ENCODE assay signal across 8 cellular contexts in genomic region chr2:103161456-103162289, GRCh38.
DNase-seq lines count a peak whose midpoint lies in the region; ATAC-seq, FAIRE-seq and TF ChIP-seq lines count a peak whose summit lies in the region.

No MANE protein-coding gene starts in this region.

- peak; percentile 60 for DNase-seq in AG08395 (ENCODE audit: low spot score)
- DNase-seq in GM13976 (ENCODE audit: low spot score) = peak; percentile 46
- DNase-seq in NCI-H345 treated with DMSO at 0.1 percent for 48 hours (lab: John Stamatoyannopoulos, UW; ENCODE audit: unreplicated experiment) = peak; percentile 55
- peak; percentile 52 to 59 (median 57) for DNase-seq in K562 (ENCODE audit: extremely low read depth in 1 of 4, low spot score in 3 of 4)
- peak; percentile 37 for DNase-seq in kidney epithelial cell (ENCODE audit: low read depth)
- peak; percentile 45 for DNase-seq in ureter (ENCODE audit: low spot score)
- DNase-seq in cerebellar nuclear complex (lab: John Stamatoyannopoulos, UW) = no peak

- no peaks in the 10 kb centered on the region for H3K9me1 ChIP-seq in K562 (ENCODE audit: control insufficient read depth, insufficient read depth, low read length)

- H3K36me3 ChIP-seq in K562 (ENCODE audit: control insufficient read depth, insufficient read depth, low read length) (no peaks in the 10 kb centered on the region), kidney epithelial cell (ENCODE audit: control insufficient read depth, insufficient read depth, low read length) (no peaks in the 10 kb centered on the region)

- H3K79me2 ChIP-seq in K562 (ENCODE audit: control insufficient read depth, insufficient read depth, low read length) = no peaks in the 10 kb centered on the region

- intact Hi-C loops in K562 (cut with micrococcal nuclease) = loop anchor here (1.0 to 10.0 kb wide), 4 partner anchors 321 to 1783 kb away; no protein-coding TSS in a partner anchor

- H4K20me1 ChIP-seq in K562 (replicated peaks; ENCODE audit: control insufficient read depth, insufficient read depth, low read length) = no peaks in the 10 kb centered on the region

- no peak overlapping the region for H3K27ac ChIP-seq in K562 (ENCODE audit: extremely low read depth, low read depth, low read length)

- H3K9me3 ChIP-seq in K562 (replicated peaks; ENCODE audit: control insufficient read depth, insufficient read depth, low read depth, low read length) = no peaks in the 10 kb centered on the region

- TF ChIP-seq POLR2A in K562 (conservative IDR thresholded peaks at IDR 0.05) = no peak

- in situ Hi-C loops in GM13976 (cut with MboI; ENCODE audit: low sequenced_read_pairs, unreplicated experiment) (loop anchor here (25.0 kb wide), 1 partner anchor 1701 kb away; the partner anchor contains the start of gene POU3F3), K562 (cut with MboI) (no loop called here)

- CTCF ChIA-PET in K562 (lab: Yijun Ruan, JAX; ENCODE audit: low intra/inter-chr PET ratio) = interaction anchor here (0.6 to 1.1 kb wide), 2 partner anchors 49 to 1251 kb away, joined by 4 read pairs; no protein-coding TSS in a partner anchor

- POLR2A ChIA-PET in K562 (lab: Yijun Ruan, JAX) = no interaction called here

- H2AFZ ChIP-seq in K562 (ENCODE audit: low read depth, low read length) = no peak overlapping the region

- TF ChIP-seq EP300 in K562 (IDR thresholded peaks at IDR 0.05; ENCODE audit: low read length) = no peak

- H3K4me3 ChIP-seq in K562 (no peak overlapping the region), kidney epithelial cell (ENCODE audit: low read depth, low read length) (no peak overlapping the region)

- H3K4me1 ChIP-seq in K562 (replicated peaks in 1 of 2; ENCODE audit: control insufficient read depth in 2 of 2, insufficient read depth in 2 of 2, low read length in 2 of 2) = no peaks in the 10 kb centered on the region

- TF ChIP-seq CTCF in GM13976 (IDR thresholded peaks at IDR 0.05; ENCODE audit: borderline replicate concordance, control extremely low read depth, extremely low read depth, insufficient read depth, missing control alignments) (peak; percentile 73), K562 (IDR thresholded peaks at IDR 0.05 in 2 of 3, conservative IDR thresholded peaks at IDR 0.05 in 1 of 3; ENCODE audit: insufficient read depth in 2 of 3, low read depth in 1 of 3, low read length in 3 of 3) (peak; percentile 49 to 77 (median 70)), kidney epithelial cell (IDR thresholded peaks at IDR 0.05; ENCODE audit: insufficient read depth, low read length, poor library complexity, severe bottlenecking) (peak; percentile 84)

- peak; percentile 91 for FAIRE-seq in K562 (lab: Jason Lieb, UNC)

- peak; percentile 78 to 82 for TF ChIP-seq RAD21 in K562 (CRISPR knock-in tag; conservative IDR thresholded peaks at IDR 0.05 in 1 of 2, IDR thresholded peaks at IDR 0.05 in 1 of 2)

- H3K27me3 ChIP-seq in K562 (ENCODE audit: control insufficient read depth in 2 of 2, insufficient read depth in 2 of 2, low read length in 2 of 2) = no peaks in the 10 kb centered on the region
- no peaks in the 10 kb centered on the region for H3K27me3 ChIP-seq in kidney epithelial cell (ENCODE audit: control insufficient read depth, insufficient read depth, low read length)

- peak; percentile 87 for ATAC-seq in HG03159 (IDR thresholded peaks at IDR 0.05; ENCODE audit: unreplicated experiment)
- ATAC-seq in K562 = peak; percentile 76

- no TSS peak for BruUV-seq in K562 (replicated peaks; lab: Mats Ljungman, UMichigan)

- WGBS in K562 (ENCODE audit: insufficient coverage, low coverage, missing lambda C conversion rate) = under 1% methylated on average over 7 of the region's 7 CpGs

- no peak overlapping the region for H3K9ac ChIP-seq in K562 (ENCODE audit: insufficient read depth in 1 of 2, low read depth in 2 of 2, low read length in 2 of 2)

- no peak overlapping the region for H3K4me2 ChIP-seq in K562 (ENCODE audit: insufficient read depth, low read length)

TF ChIP-seq in K562, 482 proteins besides CTCF, POLR2A, EP300 and RAD21:
- TF ChIP-seq STAG1 (CRISPR knock-in tag; IDR thresholded peaks at IDR 0.05; ENCODE audit: borderline replicate concordance) = peak; percentile 48; the same call in 1 of the 2 replicates
- TF ChIP-seq SMC3 (conservative IDR thresholded peaks at IDR 0.05; ENCODE audit: insufficient read depth, low read depth, low read length) = peak; percentile 55
- no peak for TF ChIP-seq TAL1 (IDR thresholded peaks at IDR 0.05)

Comparison
In these comparisons a context has a peak if more than half of its experiments do, and no peak if none do; other contexts are left out.
1. DNase-seq: peak in AG08395 (single experiment), GM13976 (single experiment), NCI-H345 treated with DMSO at 0.1 percent for 48 hours (single experiment), K562 (4 of 4), kidney epithelial cell (single experiment) and ureter (single experiment); none in cerebellar nuclear complex (0 of 2).
2. Peak in every context shown above with its lines, with median percentiles within 50 percentile points of each other: CTCF ChIP-seq.